ENCODE assay signal across 24 cellular contexts in the genomic region with DNA sequence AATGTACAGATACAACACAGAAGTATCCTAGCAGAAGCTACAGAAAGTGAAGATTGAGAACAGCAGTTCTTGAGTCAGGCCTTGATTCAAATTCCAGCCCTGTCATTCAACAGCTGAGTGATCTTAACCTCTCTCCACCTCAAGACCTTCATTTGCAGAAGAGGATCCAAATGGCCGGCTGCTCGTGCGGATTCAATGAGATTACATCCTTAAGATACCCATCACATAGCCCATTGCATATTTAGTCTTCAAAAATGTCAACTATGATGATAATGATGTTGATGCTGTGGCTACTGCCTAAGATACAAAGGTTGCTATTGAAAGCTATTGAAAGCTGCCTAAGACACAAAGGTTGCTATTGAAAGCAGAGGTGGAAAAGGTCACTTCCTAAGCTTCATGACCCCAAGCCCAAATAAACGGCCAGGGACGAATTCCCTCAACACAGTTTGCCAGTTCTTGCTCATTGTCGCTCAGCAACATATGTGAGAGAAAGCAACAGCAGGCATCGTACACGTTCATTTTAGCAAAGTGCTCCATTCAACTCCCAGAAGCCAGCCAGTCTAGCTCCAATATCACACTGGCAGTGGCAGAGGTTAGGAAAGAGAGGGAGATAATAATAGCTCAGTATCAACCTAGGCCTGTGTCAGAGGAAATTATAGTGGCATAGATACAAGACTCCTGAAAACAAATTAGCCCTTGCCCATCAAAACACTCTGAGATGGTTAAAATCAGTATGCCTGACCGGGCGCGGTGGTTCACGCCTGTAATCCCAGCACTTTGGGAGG. TPM values are rescaled to one million over a fixed set of nuclear protein-coding genes. Genes with fewer than 3 reads are reported as not detected.
DNase-seq lines count a peak whose midpoint lies in the region; ATAC-seq and TF ChIP-seq lines count a peak whose summit lies in the region.
"Had no signal": no experiment of that assay in that cellular context is flagged by ENCODE, and none has a peak within 500 bp of the region (broad histone marks: within the 10 kb centered on the region; RNA-seq: fewer than 3 reads in every experiment).

No MANE protein-coding gene starts in this region.

- no peak overlapping the region for H3K4me3 ChIP-seq in ascending aorta
- H3K4me3 ChIP-seq in muscle layer of duodenum (ENCODE audit: low read depth in 1 of 2, low read length in 2 of 2) = no peak overlapping the region
- no peak overlapping the region for H3K4me3 ChIP-seq in skeletal muscle tissue (ENCODE audit: low read length in 3 of 3)
- H3K4me3 ChIP-seq: body of pancreas, left lung, prostate gland, uterus had no signal

- H3K9ac ChIP-seq in skeletal muscle tissue (ENCODE audit: low read depth in 1 of 3, low read length in 3 of 3) = peak overlapping the region in 1 of 3 donors; percentile 14
- H3K9ac ChIP-seq: SK-N-SH had no signal

- H3K9me3 Mint-ChIP-seq in CD14-positive monocyte = peaks cover 0 to 2% (median 0%) of the 10 kb centered on the region in 7 donors
- H3K9me3 Mint-ChIP-seq: activated T-helper 1 cell treated with anti-CD3 and anti-CD28 coated beads, Interleukin-12 subunit alpha, Interleukin-12 subunit beta, Interleukin-2, Interleukin-4 antibody, amounts not matched to agents 30 ng/mL and 10 ng/mL and 1 ng/mL, durations not matched to agents 14 hours and 24 hours and 36 hours; HFFc6; stimulated activated naive CD8-positive, alpha-beta T cell treated with anti-CD3 and anti-CD28 coated beads, Interleukin-15, Interleukin-2, amounts not matched to agents 100 ng/mL and 50 ng/mL, for 24 hours; T-helper 1 cell treated with Interleukin-12 subunit alpha and Interleukin-12 subunit beta and Interleukin-4 antibody, amounts not matched to agents 30 μg/mL and 1 μg/mL, for 36 hours had no signal

- ATAC-seq in Right ventricle myocardium superior (ENCODE audit: poor library complexity) (peak; percentile 92), foreskin keratinocyte (no peak)
- ATAC-seq: body of pancreas, left lung had no signal

- H3K27me3 ChIP-seq in ascending aorta = no peaks in the 10 kb centered on the region
- H3K27me3 ChIP-seq in muscle layer of duodenum (ENCODE audit: low read depth, low read length) = no peaks in the 10 kb centered on the region
- H3K27me3 ChIP-seq in skeletal muscle tissue (ENCODE audit: control insufficient read depth in 3 of 3, insufficient read depth in 3 of 3, low read length in 3 of 3) = no peaks in the 10 kb centered on the region
- H3K27me3 ChIP-seq in foreskin keratinocyte = no peaks in the 10 kb centered on the region
- H3K27me3 ChIP-seq: body of pancreas, left lung, uterus had no signal

- no peak overlapping the region for H3K27ac Mint-ChIP-seq in CD14-positive monocyte
- H3K27ac Mint-ChIP-seq: activated T-helper 1 cell treated with anti-CD3 and anti-CD28 coated beads, Interleukin-12 subunit alpha, Interleukin-12 subunit beta, Interleukin-2, Interleukin-4 antibody, amounts not matched to agents 30 ng/mL and 10 ng/mL and 1 ng/mL, durations not matched to agents 14 hours and 24 hours and 36 hours; HFFc6; stimulated activated naive CD8-positive, alpha-beta T cell treated with anti-CD3 and anti-CD28 coated beads, Interleukin-15, Interleukin-2, amounts not matched to agents 100 ng/mL and 50 ng/mL, for 24 hours; T-helper 1 cell treated with Interleukin-12 subunit alpha and Interleukin-12 subunit beta and Interleukin-4 antibody, amounts not matched to agents 30 μg/mL and 1 μg/mL, for 36 hours had no signal

- H3K9me3 ChIP-seq in ascending aorta (no peaks in the 10 kb centered on the region), muscle layer of duodenum (ENCODE audit: control insufficient read depth in 1 of 2, low read length in 2 of 2) (no peaks in the 10 kb centered on the region), skeletal muscle tissue (ENCODE audit: control insufficient read depth in 3 of 3, low read length in 3 of 3) (no peaks in the 10 kb centered on the region)
- H3K9me3 ChIP-seq: body of pancreas, left lung, prostate gland, SK-N-SH, uterus had no signal

- H3K27ac ChIP-seq in ascending aorta (peak overlapping the region; percentile 59 to 76), muscle layer of duodenum (ENCODE audit: low read length) (peak overlapping the region; percentile 17), skeletal muscle tissue (ENCODE audit: low read depth, low read length) (peak overlapping the region; percentile 19), foreskin keratinocyte (no peak overlapping the region)
- H3K27ac ChIP-seq: body of pancreas, left lung, prostate gland had no signal

- peaks cover 0 to 7% of the 10 kb centered on the region in 2 donors for H3K4me1 ChIP-seq in ascending aorta
- peaks cover 0 to 15% of the 10 kb centered on the region in 2 donors for H3K4me1 ChIP-seq in muscle layer of duodenum (ENCODE audit: control insufficient read depth in 1 of 2, insufficient read depth in 2 of 2, low read length in 2 of 2)
- peaks cover 3 to 9% (median 8%) of the 10 kb centered on the region in 3 donors for H3K4me1 ChIP-seq in skeletal muscle tissue (ENCODE audit: control insufficient read depth in 3 of 3, insufficient read depth in 3 of 3, low read length in 3 of 3)
- H3K4me1 ChIP-seq in foreskin keratinocyte = no peaks in the 10 kb centered on the region
- H3K4me1 ChIP-seq: body of pancreas, left lung, prostate gland, uterus had no signal

- DNase-seq in ascending aorta (ENCODE audit: low spot score in 2 of 2) (no peak), Right ventricle myocardium superior (no peak), CD14-positive monocyte (ENCODE audit: low spot score) (no peak), C1 segment of cervical spinal cord (lab: John Stamatoyannopoulos, UW) (no peak), foreskin keratinocyte (no peak)
- DNase-seq: ACHN; activated CD4-positive, alpha-beta T cell treated with anti-CD3 and anti-CD28 coated beads, Interleukin-2, amount 50 U/mL, for 4 hours; activated naive CD4-positive, alpha-beta T cell treated with Interleukin-2 at 50 U/mL for 16 hours; body of pancreas; EL; HFFc6; left lung; mesendoderm; NCI-H2107; SK-N-SH; stimulated activated CD4-positive, alpha-beta T cell treated with anti-CD3 and anti-CD28 coated beads, Interleukin-1b, Interleukin-23, amount 100 ng/mL, for 48 hours; uterus had no signal

- no peak for TF ChIP-seq CTCF in ascending aorta (IDR thresholded peaks at IDR 0.05)
- TF ChIP-seq CTCF in CD14-positive monocyte (IDR thresholded peaks at IDR 0.05) = no peak
- no peak for TF ChIP-seq CTCF in foreskin keratinocyte (conservative IDR thresholded peaks at IDR 0.05)

- peaks cover 4% of the 10 kb centered on the region for H3K4me1 Mint-ChIP-seq in CD14-positive monocyte

- H3K36me3 ChIP-seq in ascending aorta = peaks cover 0 to 4% of the 10 kb centered on the region in 2 donors
- no peaks in the 10 kb centered on the region for H3K36me3 ChIP-seq in muscle layer of duodenum (ENCODE audit: control insufficient read depth in 1 of 2, insufficient read depth in 2 of 2, low read length in 2 of 2)
- peaks cover 0 to 9% (median 0%) of the 10 kb centered on the region in 3 donors for H3K36me3 ChIP-seq in skeletal muscle tissue (ENCODE audit: control insufficient read depth in 3 of 3, insufficient read depth in 3 of 3, low read length in 3 of 3)
- H3K36me3 ChIP-seq: left lung, prostate gland, uterus had no signal

- H3K36me3 Mint-ChIP-seq in CD14-positive monocyte = no peaks in the 10 kb centered on the region

- H3K4me3 Mint-ChIP-seq in CD14-positive monocyte = no peak overlapping the region
- H3K4me3 Mint-ChIP-seq: activated T-helper 1 cell treated with anti-CD3 and anti-CD28 coated beads, Interleukin-12 subunit alpha, Interleukin-12 subunit beta, Interleukin-2, Interleukin-4 antibody, amounts not matched to agents 30 ng/mL and 10 ng/mL and 1 ng/mL, durations not matched to agents 14 hours and 24 hours and 36 hours; B cell; HFFc6; stimulated activated naive CD8-positive, alpha-beta T cell treated with anti-CD3 and anti-CD28 coated beads, Interleukin-15, Interleukin-2, amounts not matched to agents 100 ng/mL and 50 ng/mL, for 24 hours; T-helper 1 cell treated with Interleukin-12 subunit alpha and Interleukin-12 subunit beta and Interleukin-4 antibody, amounts not matched to agents 30 μg/mL and 1 μg/mL, for 36 hours had no signal

- H3K27me3 Mint-ChIP-seq in CD14-positive monocyte (ENCODE audit: low read depth in 3 of 3) = peaks cover 6 to 12% (median 10%) of the 10 kb centered on the region in 3 donors
- H3K27me3 Mint-ChIP-seq: B cell had no signal

- intact Hi-C loops in ascending aorta (cut with DNase I) = no loop called here
- intact Hi-C loops in Right ventricle myocardium superior (cut with DNase I) = no loop called here
- intact Hi-C loops in CD14-positive monocyte (cut with micrococcal nuclease) = no loop called here

RNA-seq across cellular contexts. Expression of a gene that starts 36.1 kb away (rescaled TPM):
- total RNA-seq in ascending aorta (4.7 TPM), Right ventricle myocardium superior (86.5 TPM), skeletal muscle tissue (20.9 TPM), foreskin keratinocyte (51.6 and 54.3 TPM in 2 replicates)
- polyA plus RNA-seq in CD14-positive monocyte (10 to 100 TPM; 26.9 to 35.0 TPM), foreskin keratinocyte (41.1 and 47.9 TPM in 2 replicates)

RNA-seq across cellular contexts. Expression of a gene that starts 40.1 kb away (rescaled TPM):
- 97.1 TPM for total RNA-seq in ascending aorta
- 301 TPM for total RNA-seq in Right ventricle myocardium superior
- total RNA-seq in skeletal muscle tissue = 43.8 TPM
- 10 to 100 TPM; 41.2 to 54.0 TPM for polyA plus RNA-seq in CD14-positive monocyte
- total RNA-seq in foreskin keratinocyte = 95.6 and 105 TPM in 2 replicates
- 70.3 and 79.4 TPM in 2 replicates for polyA plus RNA-seq in foreskin keratinocyte
